34 cellular contexts compared by ENCODE assay signal in the genomic region with DNA sequence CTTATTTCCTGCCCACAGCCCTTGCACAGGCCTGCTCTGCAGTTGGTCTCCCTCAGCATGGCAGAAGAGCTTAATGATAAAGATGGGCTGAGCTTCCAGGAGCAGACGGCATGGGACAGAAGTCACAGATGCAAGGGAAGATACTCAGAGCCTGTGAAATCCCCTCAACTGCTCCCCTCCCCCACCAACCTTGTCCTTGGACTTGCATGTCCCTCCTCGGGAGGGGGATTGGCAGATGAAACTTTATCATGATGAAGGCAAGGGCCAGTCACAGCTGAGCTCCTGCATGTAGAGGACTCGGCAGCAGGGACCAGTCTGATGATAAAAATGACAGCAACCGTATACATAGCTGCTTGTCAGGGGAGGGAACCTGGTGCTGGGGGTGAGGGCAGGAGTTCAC. TPM values are rescaled to one million over a fixed set of nuclear protein-coding genes. Genes with fewer than 3 reads are reported as not detected.
"Had no signal": no experiment of that assay in that cellular context is flagged by ENCODE, and none has a peak within 500 bp of the region (broad histone marks: within the 10 kb centered on the region; RNA-seq: fewer than 3 reads in every experiment).

No MANE protein-coding gene starts in this region.

- H3K4me1 Mint-ChIP-seq: activated naive CD4-positive, alpha-beta T cell treated with anti-CD3 and anti-CD28 coated beads, Interleukin-2, amount 10 ng/mL, durations not matched to agents 7 days and 5 days had no signal

- H3K27ac Mint-ChIP-seq: activated naive CD4-positive, alpha-beta T cell treated with anti-CD3 and anti-CD28 coated beads, Interleukin-2, amount 10 ng/mL, durations not matched to agents 7 days and 5 days; activated T-helper 1 cell treated with anti-CD3 and anti-CD28 coated beads, Interleukin-12 subunit alpha, Interleukin-12 subunit beta, Interleukin-2, Interleukin-4 antibody, amounts not matched to agents 30 ng/mL and 10 ng/mL and 1 ng/mL, durations not matched to agents 14 hours and 24 hours and 36 hours; endodermal cell; natural killer cell treated with Interleukin-12 subunit alpha and Interleukin-12 subunit beta and Interleukin-15 and Interleukin-18, amount 100 ng/mL, for 72 hours; stimulated activated effector memory CD8-positive, alpha-beta T cell treated with anti-CD3 and anti-CD28 coated beads, Interleukin-12 subunit alpha, Interleukin-12 subunit beta, amount 100 ng/mL, for 72 hours; stimulated activated naive CD8-positive, alpha-beta T cell treated with anti-CD3 and anti-CD28 coated beads, Interleukin-15, Interleukin-2, amounts not matched to agents 100 ng/mL and 50 ng/mL, for 24 hours; T-helper 2 cell treated with Interferon-gamma antibody and Interleukin-4, amounts not matched to agents 5 μg/mL and 100 μg/mL, for 36 hours; type B pancreatic cell had no signal

- H3K4me3 Mint-ChIP-seq: activated naive CD4-positive, alpha-beta T cell treated with anti-CD3 and anti-CD28 coated beads, Interleukin-2, amount 10 ng/mL, durations not matched to agents 7 days and 5 days; activated T-helper 1 cell treated with anti-CD3 and anti-CD28 coated beads, Interleukin-12 subunit alpha, Interleukin-12 subunit beta, Interleukin-2, Interleukin-4 antibody, amounts not matched to agents 30 ng/mL and 10 ng/mL and 1 ng/mL, durations not matched to agents 14 hours and 24 hours and 36 hours; endodermal cell; natural killer cell treated with Interleukin-12 subunit alpha and Interleukin-12 subunit beta and Interleukin-15 and Interleukin-18, amount 100 ng/mL, for 72 hours; stimulated activated effector memory CD8-positive, alpha-beta T cell treated with anti-CD3 and anti-CD28 coated beads, Interleukin-12 subunit alpha, Interleukin-12 subunit beta, amount 100 ng/mL, for 72 hours; stimulated activated naive CD8-positive, alpha-beta T cell treated with anti-CD3 and anti-CD28 coated beads, Interleukin-15, Interleukin-2, amounts not matched to agents 100 ng/mL and 50 ng/mL, for 24 hours; T-helper 2 cell treated with Interferon-gamma antibody and Interleukin-4, amounts not matched to agents 5 μg/mL and 100 μg/mL, for 36 hours; type B pancreatic cell had no signal

- ATAC-seq: esophagus mucosa; heart right ventricle; mucosa of descending colon; natural killer cell treated with Interleukin-12 subunit alpha and Interleukin-12 subunit beta and Interleukin-15 and Interleukin-18, amount 100 ng/mL, for 72 hours; right lobe of liver; stimulated activated effector memory CD8-positive, alpha-beta T cell treated with anti-CD3 and anti-CD28 coated beads, Interleukin-12 subunit alpha, Interleukin-12 subunit beta, amount 100 ng/mL, for 72 hours had no signal

- DNase-seq: activated CD4-positive, alpha-beta T cell treated with anti-CD3 and anti-CD28 coated beads for 4 hours; activated CD4-positive, alpha-beta T cell treated with anti-CD3 and anti-CD28 coated beads, Interleukin-2, amount 50 U/mL, for 4 hours; activated effector memory CD4-positive, alpha-beta T cell treated with anti-CD3 and anti-CD28 coated beads, Interleukin-2, amount 50 U/mL, for 16 hours; activated naive CD4-positive, alpha-beta T cell treated with anti-CD3 and anti-CD28 coated beads, Interleukin-2, amount 10 ng/mL, durations not matched to agents 7 days and 5 days; activated T-cell treated with anti-CD3 and anti-CD28 coated beads, Interleukin-2, amount 50 U/mL, for 1 hour; amniotic stem cell; caudate nucleus; endodermal cell; foreskin fibroblast; heart right ventricle; left ventricle myocardium inferior; mucosa of descending colon; right lobe of liver; small intestine; stimulated activated CD4-positive, alpha-beta T cell treated with anti-CD3 and anti-CD28 coated beads, Interleukin-4, amount 100 ng/mL, for 24 hours; T-helper 1 cell; uterus had no signal

- H3K27me3 ChIP-seq: right lobe of liver, uterus had no signal

- H3K4me1 ChIP-seq: right lobe of liver, uterus had no signal

- FAIRE-seq: astrocyte, small intestine had no signal

- H3K4me3 ChIP-seq: heart right ventricle, left ventricle myocardium inferior, lung, mucosa of descending colon, right lobe of liver, uterus had no signal

- H3K9me3 ChIP-seq: heart right ventricle, mucosa of descending colon, right lobe of liver, uterus had no signal

- H3K9me3 Mint-ChIP-seq: activated naive CD4-positive, alpha-beta T cell treated with anti-CD3 and anti-CD28 coated beads, Interleukin-2, amount 10 ng/mL, durations not matched to agents 7 days and 5 days; activated T-helper 1 cell treated with anti-CD3 and anti-CD28 coated beads, Interleukin-12 subunit alpha, Interleukin-12 subunit beta, Interleukin-2, Interleukin-4 antibody, amounts not matched to agents 30 ng/mL and 10 ng/mL and 1 ng/mL, durations not matched to agents 14 hours and 24 hours and 36 hours; natural killer cell treated with Interleukin-12 subunit alpha and Interleukin-12 subunit beta and Interleukin-15 and Interleukin-18, amount 100 ng/mL, for 72 hours; stimulated activated effector memory CD8-positive, alpha-beta T cell treated with anti-CD3 and anti-CD28 coated beads, Interleukin-12 subunit alpha, Interleukin-12 subunit beta, amount 100 ng/mL, for 72 hours; stimulated activated naive CD8-positive, alpha-beta T cell treated with anti-CD3 and anti-CD28 coated beads, Interleukin-15, Interleukin-2, amounts not matched to agents 100 ng/mL and 50 ng/mL, for 24 hours; T-helper 2 cell treated with Interferon-gamma antibody and Interleukin-4, amounts not matched to agents 5 μg/mL and 100 μg/mL, for 36 hours; type B pancreatic cell had no signal

- H3K36me3 ChIP-seq: heart right ventricle, left ventricle myocardium inferior, right lobe of liver, uterus had no signal

- H3K36me3 Mint-ChIP-seq: activated naive CD4-positive, alpha-beta T cell treated with anti-CD3 and anti-CD28 coated beads, Interleukin-2, amount 10 ng/mL, durations not matched to agents 7 days and 5 days; natural killer cell treated with Interleukin-12 subunit alpha and Interleukin-12 subunit beta and Interleukin-15 and Interleukin-18, amount 100 ng/mL, for 72 hours; stimulated activated effector memory CD8-positive, alpha-beta T cell treated with anti-CD3 and anti-CD28 coated beads, Interleukin-12 subunit alpha, Interleukin-12 subunit beta, amount 100 ng/mL, for 72 hours; type B pancreatic cell had no signal

- H3K27ac ChIP-seq: heart right ventricle, left ventricle myocardium inferior, right lobe of liver, uterus had no signal

RNA-seq across cellular contexts. Expression of a gene that starts 6.8 kb away (rescaled TPM):
- total RNA-seq: activated T-helper 1 cell treated with anti-CD3 and anti-CD28 coated beads, Interleukin-12 subunit alpha, Interleukin-12 subunit beta, Interleukin-2, Interleukin-4 antibody, amounts not matched to agents 30 ng/mL and 10 ng/mL and 1 ng/mL, durations not matched to agents 14 hours and 24 hours and 36 hours; astrocyte; chondrocyte; esophagus mucosa; heart right ventricle; kidney epithelial cell; left ventricle myocardium inferior; lung; mesenteric fat pad; mucosa of descending colon; myocyte; natural killer cell treated with Interleukin-12 subunit alpha and Interleukin-12 subunit beta and Interleukin-15 and Interleukin-18, amount 100 ng/mL, for 72 hours; omental fat pad; posterior vena cava; right lobe of liver; subcutaneous adipose tissue; uterus had no signal
- polyA plus RNA-seq: heart right ventricle, lung, small intestine had no signal

RNA-seq across cellular contexts. Expression of a gene that starts 37.7 kb away (rescaled TPM):
- total RNA-seq: activated T-helper 1 cell treated with anti-CD3 and anti-CD28 coated beads, Interleukin-12 subunit alpha, Interleukin-12 subunit beta, Interleukin-2, Interleukin-4 antibody, amounts not matched to agents 30 ng/mL and 10 ng/mL and 1 ng/mL, durations not matched to agents 14 hours and 24 hours and 36 hours; astrocyte; chondrocyte; endodermal cell; esophagus mucosa; heart right ventricle; kidney epithelial cell; left ventricle myocardium inferior; lung; mesenteric fat pad; mucosa of descending colon; myocyte; natural killer cell treated with Interleukin-12 subunit alpha and Interleukin-12 subunit beta and Interleukin-15 and Interleukin-18, amount 100 ng/mL, for 72 hours; omental fat pad; posterior vena cava; right lobe of liver; subcutaneous adipose tissue; uterus had no signal
- polyA plus RNA-seq: heart right ventricle, lung, small intestine, thymus had no signal
